ENCODE assay signal across 10 cellular contexts in genomic region chr14:104986487-104987164, GRCh38. TPM values are rescaled to one million over a fixed set of nuclear protein-coding genes. Genes with fewer than 3 reads are reported as not detected.
DNase-seq lines count a peak whose midpoint lies in the region; ATAC-seq and TF ChIP-seq lines count a peak whose summit lies in the region.
"Had no signal": no experiment of that assay in that cellular context is flagged by ENCODE, and none has a peak within 500 bp of the region (broad histone marks: within the 10 kb centered on the region; RNA-seq: fewer than 3 reads in every experiment).

No MANE protein-coding gene starts in this region.

- H3K4me3 ChIP-seq in GM08714 (ENCODE audit: low read length): peak overlapping the region; percentile 74; the same call in 1 of the 2 replicates
- peak overlapping the region; percentile 78 for H3K4me3 ChIP-seq in WERI-Rb-1 (ENCODE audit: low read depth, low read length)
- peak overlapping the region; percentile 74 for H3K4me3 ChIP-seq in fibroblast of villous mesenchyme (ENCODE audit: low read depth, low read length)
- peak overlapping the region; percentile 67 for H3K4me3 ChIP-seq in retinal pigment epithelial cell (ENCODE audit: low read length)

- no peak for ATAC-seq in GM21825 (IDR thresholded peaks at IDR 0.05; ENCODE audit: unreplicated experiment)

- TF ChIP-seq CTCF in WERI-Rb-1 (IDR thresholded peaks at IDR 0.05; ENCODE audit: low read depth, low read length): no peak
- TF ChIP-seq CTCF in fibroblast of villous mesenchyme (IDR thresholded peaks at IDR 0.05; ENCODE audit: insufficient read depth, low read depth, low read length): no peak
- TF ChIP-seq CTCF in retinal pigment epithelial cell (conservative IDR thresholded peaks at IDR 0.05; ENCODE audit: low read depth, low read length): no peak

- no peak for TF ChIP-seq POLR2A in erythroblast (IDR thresholded peaks at IDR 0.05; ENCODE audit: low read length)

- DNase-seq in WERI-Rb-1 (no peak), fibroblast of villous mesenchyme (ENCODE audit: low read depth) (no peak), retinal pigment epithelial cell (ENCODE audit: low read depth) (no peak), NCI-H446 treated with DMSO at 0.1 percent for 48 hours (lab: John Stamatoyannopoulos, UW) (no peak), middle frontal gyrus (ENCODE audit: extremely low spot score, low spot score) (no peak), erythroblast (lab: John Stamatoyannopoulos, UW) (no peak)
- DNase-seq: NCI-H1930; stimulated activated CD4-positive, alpha-beta T cell treated with anti-CD3 and anti-CD28 coated beads, Interleukin-4, amount 100 ng/mL, for 1 hour had no signal

- no peaks in the 10 kb centered on the region for H3K9me3 ChIP-seq in WERI-Rb-1 (ENCODE audit: severe bottlenecking)

- H3K27ac ChIP-seq in WERI-Rb-1: no peak overlapping the region

- H3K36me3 ChIP-seq in WERI-Rb-1: no peaks in the 10 kb centered on the region

- no peaks in the 10 kb centered on the region for H3K27me3 ChIP-seq in WERI-Rb-1 (ENCODE audit: insufficient read depth, low read depth, severe bottlenecking)

RNA-seq across cellular contexts. Expression of gene CLBA1, which starts 1.0 kb away (rescaled TPM):
- total RNA-seq in fibroblast of villous mesenchyme: 5.8 and 6.9 TPM in 2 replicates

RNA-seq across cellular contexts. Expression of gene AHNAK2, which starts 8.5 kb away (rescaled TPM):
- 32.2 and 32.4 TPM in 2 replicates for total RNA-seq in fibroblast of villous mesenchyme

RNA-seq across cellular contexts. Expression of gene CDCA4, which starts 34.3 kb away (rescaled TPM):
- total RNA-seq in fibroblast of villous mesenchyme: 22.2 and 22.5 TPM in 2 replicates
